ENCODE assay signal across 13 cellular contexts in genomic region chr17:49483588-49484509, GRCh38. TPM values are rescaled to one million over a fixed set of nuclear protein-coding genes. Genes with fewer than 3 reads are reported as not detected.
"Had no signal": no experiment of that assay in that cellular context is flagged by ENCODE, and none has a peak within 500 bp of the region (broad histone marks: within the 10 kb centered on the region; RNA-seq: fewer than 3 reads in every experiment).

No MANE protein-coding gene starts in this region.

- H3K27me3 ChIP-seq: thyroid gland had no signal

- H3K9me3 Mint-ChIP-seq: activated CD4-positive, alpha-beta memory T cell treated with anti-CD3 and anti-CD28 coated beads, Interleukin-2, amount 10 ng/mL, durations not matched to agents 7 days and 5 days; activated T-cell treated with anti-CD3 and anti-CD28 coated beads, Interleukin-2, amount 50 U/mL, for 24 hours; endodermal cell; stimulated activated memory B cell treated with anti-CD40 and anti-IgM and Interleukin-4, amounts not matched to agents 10 μg/mL and 1 μg/mL and 100 μg/mL, for 72 hours had no signal

- H3K27ac ChIP-seq: gastroesophageal sphincter, thyroid gland had no signal

- H3K9me3 ChIP-seq: gastroesophageal sphincter, thyroid gland had no signal

- DNase-seq: activated CD4-positive, alpha-beta memory T cell treated with anti-CD3 and anti-CD28 coated beads, Interleukin-2, amount 10 ng/mL, durations not matched to agents 7 days and 5 days; activated naive CD4-positive, alpha-beta T cell treated with anti-CD3 and anti-CD28 coated beads, Interleukin-2, amount 50 U/mL, for 16 hours; activated T-cell treated with anti-CD3 and anti-CD28 coated beads, Interleukin-2, amount 50 U/mL, for 24 hours; endodermal cell; erythroblast; mammary epithelial cell; stimulated activated CD4-positive, alpha-beta T cell treated with anti-CD3 and anti-CD28 coated beads, Interleukin-2, amount 100 ng/mL, for 48 hours; T1000; thyroid gland had no signal

- ATAC-seq: gastroesophageal sphincter; left lobe of liver; stimulated activated memory B cell treated with anti-CD40 and anti-IgM and Interleukin-4, amounts not matched to agents 10 μg/mL and 1 μg/mL and 100 μg/mL, for 72 hours had no signal

- H3K4me1 Mint-ChIP-seq: activated CD4-positive, alpha-beta memory T cell treated with anti-CD3 and anti-CD28 coated beads, Interleukin-2, amount 10 ng/mL, durations not matched to agents 7 days and 5 days had no signal

- H3K4me1 ChIP-seq: thyroid gland had no signal

- H3K4me3 Mint-ChIP-seq: activated CD4-positive, alpha-beta memory T cell treated with anti-CD3 and anti-CD28 coated beads, Interleukin-2, amount 10 ng/mL, durations not matched to agents 7 days and 5 days; activated T-cell treated with anti-CD3 and anti-CD28 coated beads, Interleukin-2, amount 50 U/mL, for 24 hours; endodermal cell; stimulated activated memory B cell treated with anti-CD40 and anti-IgM and Interleukin-4, amounts not matched to agents 10 μg/mL and 1 μg/mL and 100 μg/mL, for 72 hours had no signal

- H3K36me3 Mint-ChIP-seq: stimulated activated memory B cell treated with anti-CD40 and anti-IgM and Interleukin-4, amounts not matched to agents 10 μg/mL and 1 μg/mL and 100 μg/mL, for 72 hours had no signal

- H3K4me3 ChIP-seq: gastroesophageal sphincter, thyroid gland had no signal

- H3K27ac Mint-ChIP-seq: activated CD4-positive, alpha-beta memory T cell treated with anti-CD3 and anti-CD28 coated beads, Interleukin-2, amount 10 ng/mL, durations not matched to agents 7 days and 5 days; activated T-cell treated with anti-CD3 and anti-CD28 coated beads, Interleukin-2, amount 50 U/mL, for 24 hours; endodermal cell; stimulated activated memory B cell treated with anti-CD40 and anti-IgM and Interleukin-4, amounts not matched to agents 10 μg/mL and 1 μg/mL and 100 μg/mL, for 72 hours had no signal

- H3K36me3 ChIP-seq: gastroesophageal sphincter, thyroid gland had no signal

RNA-seq across cellular contexts. Expression of gene NGFR, which starts 11.2 kb away (rescaled TPM):
- total RNA-seq: dermis microvascular lymphatic vessel endothelial cell had no signal
